ENCODE assay signal across 2 cellular contexts in the genomic region with DNA sequence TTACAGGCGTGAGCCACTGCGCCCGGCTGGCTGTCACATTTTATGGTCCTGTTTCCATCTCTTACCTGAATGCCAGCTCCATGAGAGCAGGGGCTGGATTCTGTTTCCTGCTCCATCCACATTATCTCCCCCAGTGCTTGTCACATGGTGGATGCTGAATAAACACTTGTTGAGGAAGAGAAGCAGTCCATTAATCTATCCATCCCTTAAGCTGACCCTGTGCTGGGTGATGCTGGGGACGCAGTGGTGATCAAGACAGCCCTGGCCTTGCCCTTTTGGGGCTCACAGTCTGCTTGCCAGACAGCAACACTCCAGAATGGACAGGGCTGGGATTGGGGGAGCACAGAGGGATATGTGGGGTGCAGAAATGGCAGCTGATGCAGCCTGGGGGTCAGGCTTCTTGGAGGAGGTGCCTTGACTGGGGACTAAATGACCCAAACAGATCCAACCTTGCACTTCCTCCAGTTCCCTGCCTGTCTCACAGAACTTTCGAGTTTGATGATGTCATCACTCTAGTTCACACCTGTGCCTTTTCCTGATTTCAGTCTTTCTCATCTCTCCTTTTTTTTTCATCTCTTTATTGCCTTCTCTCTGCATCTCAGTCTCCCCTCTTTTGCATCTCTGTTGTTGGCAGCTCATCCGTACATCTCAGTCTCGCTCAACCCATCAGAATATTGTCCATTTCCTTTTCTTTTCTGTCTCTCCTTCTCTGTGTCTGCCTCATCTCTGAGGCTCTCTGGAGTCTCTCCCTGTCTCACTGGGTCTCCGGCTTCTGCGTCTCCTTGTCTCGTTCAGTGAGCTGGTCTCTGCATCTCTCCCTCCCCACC.
TF ChIP-seq lines count a peak whose summit lies in the region.

No MANE protein-coding gene starts in this region.

TF ChIP-seq in WTC11, 78 proteins besides CTCF, POLR2A, EP300 and RAD21 (continued from another document and continues in another):
- TF ChIP-seq, protein P1, sequence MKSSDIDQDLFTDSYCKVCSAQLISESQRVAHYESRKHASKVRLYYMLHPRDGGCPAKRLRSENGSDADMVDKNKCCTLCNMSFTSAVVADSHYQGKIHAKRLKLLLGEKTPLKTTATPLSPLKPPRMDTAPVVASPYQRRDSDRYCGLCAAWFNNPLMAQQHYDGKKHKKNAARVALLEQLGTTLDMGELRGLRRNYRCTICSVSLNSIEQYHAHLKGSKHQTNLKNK (CRISPR knock-in tag; IDR thresholded peaks at IDR 0.05), result no peak
- TF ChIP-seq ZNF512 (CRISPR knock-in tag; IDR thresholded peaks at IDR 0.05; ENCODE audit: borderline replicate concordance) (no peak), MXD4 (CRISPR knock-in tag; IDR thresholded peaks at IDR 0.05; ENCODE audit: borderline replicate concordance) (no peak), IRF2 (CRISPR knock-in tag; IDR thresholded peaks at IDR 0.05; ENCODE audit: borderline replicate concordance, low read depth) (no peak), ZNF425 (CRISPR knock-in tag; conservative IDR thresholded peaks at IDR 0.05) (no peak), ATF2 (CRISPR knock-in tag; IDR thresholded peaks at IDR 0.05; ENCODE audit: borderline replicate concordance, low read depth) (no peak), AFF4 (CRISPR knock-in tag; IDR thresholded peaks at IDR 0.05; ENCODE audit: borderline replicate concordance) (no peak)

TF ChIP-seq in liver, 16 proteins besides CTCF, POLR2A, EP300 and RAD21:
- TF ChIP-seq ZBTB33 (IDR thresholded peaks at IDR 0.05) (no peak), TAF1 (conservative IDR thresholded peaks at IDR 0.05) (no peak), RXRA (IDR thresholded peaks at IDR 0.05) (no peak), MAX (IDR thresholded peaks at IDR 0.05) (no peak), NR2F2 (IDR thresholded peaks at IDR 0.05) (no peak), REST (IDR thresholded peaks at IDR 0.05) (no peak), JUND (IDR thresholded peaks at IDR 0.05) (no peak), GABPA (IDR thresholded peaks at IDR 0.05 in 1 of 2, conservative IDR thresholded peaks at IDR 0.05 in 1 of 2) (no peak), FOXA2 (IDR thresholded peaks at IDR 0.05) (no peak), HNF4G (IDR thresholded peaks at IDR 0.05) (no peak), HNF4A (conservative IDR thresholded peaks at IDR 0.05) (no peak)
- TF ChIP-seq, protein P2, sequence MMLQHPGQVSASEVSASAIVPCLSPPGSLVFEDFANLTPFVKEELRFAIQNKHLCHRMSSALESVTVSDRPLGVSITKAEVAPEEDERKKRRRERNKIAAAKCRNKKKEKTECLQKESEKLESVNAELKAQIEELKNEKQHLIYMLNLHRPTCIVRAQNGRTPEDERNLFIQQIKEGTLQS (IDR thresholded peaks at IDR 0.05), result no peak
